1 cellular context compared by ENCODE assay signal in genomic region chr16:85027349-85027967, GRCh38.
A peak's percentile ranks its signal among the peaks of the same experiment; 100 is the strongest.
TF ChIP-seq lines count a peak whose summit lies in the region.

A gene with protein sequence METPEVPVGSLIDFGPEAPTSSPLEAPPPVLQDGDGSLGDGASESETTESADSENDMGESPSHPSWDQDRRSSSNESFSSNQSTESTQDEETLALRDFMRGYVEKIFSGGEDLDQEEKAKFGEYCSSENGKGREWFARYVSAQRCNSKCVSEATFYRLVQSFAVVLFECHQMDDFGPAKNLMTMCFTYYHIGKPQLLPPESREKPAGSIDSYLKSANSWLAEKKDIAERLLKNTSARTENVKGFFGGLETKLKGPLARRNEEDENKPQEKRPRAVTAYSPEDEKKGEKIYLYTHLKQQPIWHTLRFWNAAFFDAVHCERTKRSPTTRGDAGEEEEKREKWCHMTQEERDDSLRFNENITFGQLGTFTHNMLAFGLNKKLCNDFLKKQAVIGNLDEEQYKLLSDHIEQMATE (plus strand): TSS chr16:85027795. CDS start chr16:85067072, 39,277 bp downstream.

TF ChIP-seq in K562, 482 proteins besides CTCF, POLR2A, EP300 and RAD21 (continued from another document and continues in another):
- TF ChIP-seq MGA (IDR thresholded peaks at IDR 0.05) (no peak), HNRNPL (IDR thresholded peaks at IDR 0.05; ENCODE audit: low read depth, low read length) (no peak), ATF1 (CRISPR knock-in tag; IDR thresholded peaks at IDR 0.05) (no peak), ATF1 (tag; IDR thresholded peaks at IDR 0.05) (peak; percentile 61), MYC (IDR thresholded peaks at IDR 0.05; ENCODE audit: low read depth, low read length) (peak; percentile 78), MYC (CRISPR knock-in tag; IDR thresholded peaks at IDR 0.05; ENCODE audit: borderline replicate concordance, low read depth) (no peak), HIVEP1 (CRISPR knock-in tag; IDR thresholded peaks at IDR 0.05) (peak; percentile 83), KLF16 (IDR thresholded peaks at IDR 0.05) (no peak), RFX7 (CRISPR knock-in tag; IDR thresholded peaks at IDR 0.05) (0 out of 2 replicates have a peak, but pooled peaks have one; percentile 44), ESRRA (IDR thresholded peaks at IDR 0.05; ENCODE audit: borderline replicate concordance, low read depth) (peak; percentile 53; the same call in 1 of the 2 replicates), MLX (CRISPR knock-in tag; conservative IDR thresholded peaks at IDR 0.05) (no peak), KDM5B (IDR thresholded peaks at IDR 0.05; ENCODE audit: insufficient replicate concordance, low read depth, low read length) (peak; percentile 87), SIN3B (IDR thresholded peaks at IDR 0.05; ENCODE audit: low read depth) (peak; percentile 58; the same call in 1 of the 2 replicates), ZNF124 (CRISPR knock-in tag; IDR thresholded peaks at IDR 0.05) (no peak), CHD2 (IDR thresholded peaks at IDR 0.05; ENCODE audit: low read depth, low read length) (0 out of 2 replicates have a peak, but pooled peaks have one; percentile 13), YY1 (IDR thresholded peaks at IDR 0.05; ENCODE audit: borderline replicate concordance in 1 of 3, control insufficient read depth in 1 of 3, extremely low read depth in 1 of 3, insufficient read depth in 3 of 3, insufficient read length in 1 of 3, insufficient replicate concordance in 2 of 3, low read depth in 1 of 3, low read length in 2 of 3) (peak in 2 of 3 experiments; percentile 9 to 35), NFIX (CRISPR knock-in tag; IDR thresholded peaks at IDR 0.05; ENCODE audit: low read depth) (no peak), CGGBP1 (CRISPR knock-in tag; IDR thresholded peaks at IDR 0.05) (no peak), TRIM28 (IDR thresholded peaks at IDR 0.05) (no peak), SRSF1 (IDR thresholded peaks at IDR 0.05; ENCODE audit: low read depth, low read length) (no peak), FUS (optimal IDR thresholded peaks at IDR 0.05; ENCODE audit: low read depth, low read length) (peak; percentile 38), MAFF (IDR thresholded peaks at IDR 0.05; ENCODE audit: low read length) (no peak), IRF1 (CRISPR knock-in tag; IDR thresholded peaks at IDR 0.05; ENCODE audit: borderline replicate concordance) (no peak), NONO (IDR thresholded peaks at IDR 0.05; ENCODE audit: low read depth in 2 of 2, low read length in 1 of 2) (peak; percentile 62 to 90), SFPQ (IDR thresholded peaks at IDR 0.05; ENCODE audit: low read depth, low read length) (no peak), XRCC4 (IDR thresholded peaks at IDR 0.05; ENCODE audit: extremely low read depth, insufficient read depth, insufficient read length) (no peak), ATF7 (IDR thresholded peaks at IDR 0.05) (peak; percentile 75), JUND (IDR thresholded peaks at IDR 0.05; ENCODE audit: borderline replicate concordance, low read depth, low read length) (peak; percentile 42), JUND (tag; IDR thresholded peaks at IDR 0.05; ENCODE audit: borderline replicate concordance, low read depth, low read length) (peak; percentile 19; the same call in 1 of the 3 replicates), BRCA1 (IDR thresholded peaks at IDR 0.05) (no peak), BRCA1 (CRISPR knock-in tag; IDR thresholded peaks at IDR 0.05) (no peak), KLF13 (tag; IDR thresholded peaks at IDR 0.05; ENCODE audit: borderline replicate concordance, low read depth) (peak; percentile 53; the same call in 1 of the 2 replicates), ZKSCAN8 (CRISPR knock-in tag; IDR thresholded peaks at IDR 0.05) (no peak), HNRNPUL1 (IDR thresholded peaks at IDR 0.05; ENCODE audit: low read length) (no peak), CTBP1 (IDR thresholded peaks at IDR 0.05; ENCODE audit: borderline replicate concordance) (peak; percentile 82), CREB1 (IDR thresholded peaks at IDR 0.05) (peak; percentile 31; the same call in 1 of the 2 replicates), CREB1 (CRISPR knock-in tag; IDR thresholded peaks at IDR 0.05) (no peak), FOXP1 (CRISPR knock-in tag; IDR thresholded peaks at IDR 0.05) (no peak), ZNF592 (IDR thresholded peaks at IDR 0.05) (no peak)
